1 cellular context compared by ENCODE assay signal in the genomic region with DNA sequence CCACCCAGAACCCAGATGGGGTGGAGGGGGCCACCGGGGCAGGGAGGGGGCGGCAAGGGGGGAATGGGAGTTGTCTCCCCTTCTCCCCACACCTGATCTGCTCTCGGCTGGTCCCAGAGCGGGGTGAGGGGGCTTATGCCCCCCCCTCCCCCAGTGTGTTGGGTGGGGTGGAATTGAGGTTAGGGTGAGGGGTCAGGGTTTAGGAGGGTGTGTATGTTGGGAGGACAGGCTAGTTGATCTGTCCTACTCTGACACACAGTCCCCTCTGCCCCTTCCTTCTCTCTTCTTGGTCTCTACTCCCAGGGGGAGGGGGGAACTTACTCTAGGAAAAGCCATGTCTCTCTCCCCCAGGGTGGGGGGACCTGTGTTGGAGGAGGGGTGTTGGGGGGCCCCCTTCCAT.
TF ChIP-seq lines count a peak whose summit lies in the region.

No MANE protein-coding gene starts in this region.

TF ChIP-seq in SK-N-SH treated with all-trans-retinoic acid at 6 μM for 48 hours, 23 proteins besides CTCF, POLR2A, EP300 and RAD21 (continued from another document):
- TF ChIP-seq, protein P1, sequence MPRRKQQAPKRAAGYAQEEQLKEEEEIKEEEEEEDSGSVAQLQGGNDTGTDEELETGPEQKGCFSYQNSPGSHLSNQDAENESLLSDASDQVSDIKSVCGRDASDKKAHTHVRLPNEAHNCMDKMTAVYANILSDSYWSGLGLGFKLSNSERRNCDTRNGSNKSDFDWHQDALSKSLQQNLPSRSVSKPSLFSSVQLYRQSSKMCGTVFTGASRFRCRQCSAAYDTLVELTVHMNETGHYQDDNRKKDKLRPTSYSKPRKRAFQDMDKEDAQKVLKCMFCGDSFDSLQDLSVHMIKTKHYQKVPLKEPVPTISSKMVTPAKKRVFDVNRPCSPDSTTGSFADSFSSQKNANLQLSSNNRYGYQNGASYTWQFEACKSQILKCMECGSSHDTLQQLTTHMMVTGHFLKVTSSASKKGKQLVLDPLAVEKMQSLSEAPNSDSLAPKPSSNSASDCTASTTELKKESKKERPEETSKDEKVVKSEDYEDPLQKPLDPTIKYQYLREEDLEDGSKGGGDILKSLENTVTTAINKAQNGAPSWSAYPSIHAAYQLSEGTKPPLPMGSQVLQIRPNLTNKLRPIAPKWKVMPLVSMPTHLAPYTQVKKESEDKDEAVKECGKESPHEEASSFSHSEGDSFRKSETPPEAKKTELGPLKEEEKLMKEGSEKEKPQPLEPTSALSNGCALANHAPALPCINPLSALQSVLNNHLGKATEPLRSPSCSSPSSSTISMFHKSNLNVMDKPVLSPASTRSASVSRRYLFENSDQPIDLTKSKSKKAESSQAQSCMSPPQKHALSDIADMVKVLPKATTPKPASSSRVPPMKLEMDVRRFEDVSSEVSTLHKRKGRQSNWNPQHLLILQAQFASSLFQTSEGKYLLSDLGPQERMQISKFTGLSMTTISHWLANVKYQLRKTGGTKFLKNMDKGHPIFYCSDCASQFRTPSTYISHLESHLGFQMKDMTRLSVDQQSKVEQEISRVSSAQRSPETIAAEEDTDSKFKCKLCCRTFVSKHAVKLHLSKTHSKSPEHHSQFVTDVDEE (CRISPR knock-in tag; IDR thresholded peaks at IDR 0.05): no peak
- TF ChIP-seq OSR1 (CRISPR knock-in tag; IDR thresholded peaks at IDR 0.05): no peak
- no peak for TF ChIP-seq ZNF565 (CRISPR knock-in tag; conservative IDR thresholded peaks at IDR 0.05; ENCODE audit: low read depth)
